In genomic region chr17:41642252-41643156, GRCh38 we compare ENCODE assay signal across 1 cellular context.
A peak's percentile ranks its signal among the peaks of the same experiment; 100 is the strongest.
TF ChIP-seq lines count a peak whose summit lies in the region.

No MANE protein-coding gene starts in this region.

TF ChIP-seq in K562, 482 proteins besides CTCF, POLR2A, EP300 and RAD21:
- no peak for TF ChIP-seq JUNB (CRISPR knock-in tag; conservative IDR thresholded peaks at IDR 0.05)
- TF ChIP-seq ZKSCAN1 (IDR thresholded peaks at IDR 0.05; ENCODE audit: low read depth, low read length), result 0 out of 2 replicates have a peak, but pooled peaks have one; percentile 20
- TF ChIP-seq EHMT2 (IDR thresholded peaks at IDR 0.05), result no peak
TF ChIP-seq in K562: peak in this region for 1.
